27 cellular contexts compared by ENCODE assay signal in genomic region chr11:102286292-102286691, GRCh38.
"Had no signal": no experiment of that assay in that cellular context is flagged by ENCODE, and none has a peak within 500 bp of the region (broad histone marks: within the 10 kb centered on the region; RNA-seq: fewer than 3 reads in every experiment).

No MANE protein-coding gene starts in this region.

- ATAC-seq: natural killer cell treated with Interleukin-12 subunit alpha and Interleukin-12 subunit beta and Interleukin-15 and Interleukin-18, amount 100 ng/mL, for 72 hours; stimulated activated effector memory CD8-positive, alpha-beta T cell treated with anti-CD3 and anti-CD28 coated beads, Interleukin-12 subunit alpha, Interleukin-12 subunit beta, amount 100 ng/mL, for 72 hours had no signal

- H3K4me1 ChIP-seq: prostate gland had no signal

- H3K9me3 ChIP-seq: ovary, prostate gland, sigmoid colon, thoracic aorta, upper lobe of right lung had no signal

- H3K9me3 Mint-ChIP-seq: immature natural killer cell; memory B cell; natural killer cell treated with Interleukin-12 subunit alpha and Interleukin-12 subunit beta and Interleukin-15 and Interleukin-18, amount 100 ng/mL, for 72 hours; stimulated activated effector memory CD8-positive, alpha-beta T cell treated with anti-CD3 and anti-CD28 coated beads, Interleukin-12 subunit alpha, Interleukin-12 subunit beta, amount 100 ng/mL, for 72 hours; stimulated activated naive CD8-positive, alpha-beta T cell treated with anti-CD3 and anti-CD28 coated beads, Interleukin-15, Interleukin-2, amounts not matched to agents 100 ng/mL and 50 ng/mL, for 24 hours; T-helper 2 cell treated with Interferon-gamma antibody and Interleukin-4, amounts not matched to agents 5 μg/mL and 100 μg/mL, for 36 hours had no signal

- H3K36me3 Mint-ChIP-seq: activated naive CD8-positive, alpha-beta T cell; immature natural killer cell; memory B cell; natural killer cell treated with Interleukin-12 subunit alpha and Interleukin-12 subunit beta and Interleukin-15 and Interleukin-18, amount 100 ng/mL, for 72 hours; stimulated activated effector memory CD8-positive, alpha-beta T cell treated with anti-CD3 and anti-CD28 coated beads, Interleukin-12 subunit alpha, Interleukin-12 subunit beta, amount 100 ng/mL, for 72 hours had no signal

- H3K4me3 Mint-ChIP-seq: activated naive CD8-positive, alpha-beta T cell; endodermal cell; immature natural killer cell; memory B cell; natural killer cell treated with Interleukin-12 subunit alpha and Interleukin-12 subunit beta and Interleukin-15 and Interleukin-18, amount 100 ng/mL, for 72 hours; stimulated activated effector memory CD8-positive, alpha-beta T cell treated with anti-CD3 and anti-CD28 coated beads, Interleukin-12 subunit alpha, Interleukin-12 subunit beta, amount 100 ng/mL, for 72 hours; stimulated activated naive CD8-positive, alpha-beta T cell treated with anti-CD3 and anti-CD28 coated beads, Interleukin-15, Interleukin-2, amounts not matched to agents 100 ng/mL and 50 ng/mL, for 24 hours; T-helper 2 cell treated with Interferon-gamma antibody and Interleukin-4, amounts not matched to agents 5 μg/mL and 100 μg/mL, for 36 hours had no signal

- H3K27ac ChIP-seq: brain microvascular endothelial cell, ovary, prostate gland, sigmoid colon, thoracic aorta, upper lobe of right lung, VCaP had no signal

- DNase-seq: activated CD4-positive, alpha-beta T cell treated with anti-CD3 and anti-CD28 coated beads for 4 hours; activated CD4-positive, alpha-beta T cell treated with anti-CD3 and anti-CD28 coated beads, Interleukin-2, amount 50 U/mL, for 4 hours; activated effector memory CD4-positive, alpha-beta T cell treated with Interleukin-2 at 50 U/mL for 16 hours; activated naive CD4-positive, alpha-beta T cell treated with Interleukin-2 at 50 U/mL for 16 hours; anterior cingulate cortex; brain microvascular endothelial cell; endodermal cell; foreskin fibroblast; hypothalamus; immature natural killer cell; kidney; ovary; retina; sigmoid colon; small intestine; stimulated activated CD4-positive, alpha-beta T cell treated with anti-CD3 and anti-CD28 coated beads, Interleukin-4, amount 100 ng/mL, for 24 hours; T-helper 1 cell; upper lobe of right lung had no signal

- H3K27me3 Mint-ChIP-seq: natural killer cell treated with Interleukin-12 subunit alpha and Interleukin-12 subunit beta and Interleukin-15 and Interleukin-18, amount 100 ng/mL, for 72 hours; stimulated activated naive CD8-positive, alpha-beta T cell treated with anti-CD3 and anti-CD28 coated beads, Interleukin-15, Interleukin-2, amounts not matched to agents 100 ng/mL and 50 ng/mL, for 24 hours had no signal

- H3K4me3 ChIP-seq: ovary, prostate gland, sigmoid colon, thoracic aorta, upper lobe of right lung had no signal

- H3K36me3 ChIP-seq: brain microvascular endothelial cell, ovary, prostate gland, sigmoid colon, thoracic aorta, upper lobe of right lung had no signal

- H3K27ac Mint-ChIP-seq: activated naive CD8-positive, alpha-beta T cell; endodermal cell; immature natural killer cell; memory B cell; natural killer cell treated with Interleukin-12 subunit alpha and Interleukin-12 subunit beta and Interleukin-15 and Interleukin-18, amount 100 ng/mL, for 72 hours; stimulated activated effector memory CD8-positive, alpha-beta T cell treated with anti-CD3 and anti-CD28 coated beads, Interleukin-12 subunit alpha, Interleukin-12 subunit beta, amount 100 ng/mL, for 72 hours; stimulated activated naive CD8-positive, alpha-beta T cell treated with anti-CD3 and anti-CD28 coated beads, Interleukin-15, Interleukin-2, amounts not matched to agents 100 ng/mL and 50 ng/mL, for 24 hours; T-helper 2 cell treated with Interferon-gamma antibody and Interleukin-4, amounts not matched to agents 5 μg/mL and 100 μg/mL, for 36 hours had no signal

- H3K27me3 ChIP-seq: brain microvascular endothelial cell, ovary, sigmoid colon, upper lobe of right lung had no signal
